Comparison of ENCODE assay signal across 24 cellular contexts in the genomic region with DNA sequence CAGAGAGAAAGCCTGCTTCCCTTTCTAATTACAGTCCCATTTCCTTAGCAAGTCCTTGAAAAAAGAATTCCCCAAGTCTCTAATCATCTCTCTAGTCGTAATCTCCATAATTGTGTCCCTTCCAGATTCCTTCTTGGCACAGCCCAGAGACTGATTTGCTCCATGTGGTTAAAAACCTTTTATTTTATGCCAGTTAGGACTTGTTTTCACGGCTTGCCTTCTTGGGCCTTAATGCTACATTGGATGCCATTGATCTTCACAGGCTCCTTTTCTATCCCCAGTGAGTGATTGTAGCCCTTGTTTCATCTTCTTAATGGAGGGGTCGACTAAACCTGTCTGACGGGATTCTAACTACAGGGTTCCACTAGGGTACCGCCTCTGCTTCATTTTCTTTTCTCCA.
"Had no signal": no experiment of that assay in that cellular context is flagged by ENCODE, and none has a peak within 500 bp of the region (broad histone marks: within the 10 kb centered on the region; RNA-seq: fewer than 3 reads in every experiment).

No MANE protein-coding gene starts in this region.

- H3K4me1 ChIP-seq: adrenal gland, ascending aorta, gastroesophageal sphincter, lower lobe of right lung, sigmoid colon, upper lobe of right lung had no signal

- H3K27me3 ChIP-seq: adrenal gland, ascending aorta, esophagus squamous epithelium, gastroesophageal sphincter, sigmoid colon, upper lobe of right lung had no signal

- H3K4me3 ChIP-seq: adrenal gland, ascending aorta, esophagus squamous epithelium, gastroesophageal sphincter, lower lobe of right lung, sigmoid colon, smooth muscle cell, thoracic aorta, upper lobe of right lung had no signal

- H3K27ac ChIP-seq: adrenal gland, ascending aorta, gastroesophageal sphincter, lower lobe of right lung, sigmoid colon, thoracic aorta, upper lobe of right lung, WERI-Rb-1 had no signal

- H3K36me3 ChIP-seq: adrenal gland, ascending aorta, esophagus squamous epithelium, gastroesophageal sphincter, lower lobe of right lung, sigmoid colon, thoracic aorta, upper lobe of right lung, WERI-Rb-1 had no signal

- H3K9me3 ChIP-seq: adrenal gland, ascending aorta, esophagus squamous epithelium, gastroesophageal sphincter, lower lobe of right lung, sigmoid colon, thoracic aorta, upper lobe of right lung had no signal

- DNase-seq: activated CD4-positive, alpha-beta T cell treated with anti-CD3 and anti-CD28 coated beads for 1 hour; activated CD4-positive, alpha-beta T cell treated with anti-CD3 and anti-CD28 coated beads, Interleukin-2, amount 50 U/mL, for 1 hour; activated naive CD4-positive, alpha-beta T cell; activated T-cell treated with anti-CD3 and anti-CD28 coated beads, Interleukin-2, amount 50 U/mL, for 1 hour; adrenal gland; dorsolateral prefrontal cortex; effector memory CD8-positive, alpha-beta T cell; esophagus squamous epithelium; head of caudate nucleus; hypothalamus; lower lobe of right lung; naive thymus-derived CD4-positive, alpha-beta T cell; posterior cingulate gyrus; sigmoid colon; stimulated activated CD4-positive, alpha-beta T cell treated with anti-CD3 and anti-CD28 coated beads, Interleukin-2, amount 100 ng/mL, for 48 hours; stimulated activated CD8-positive, alpha-beta memory T cell treated with anti-CD3 and anti-CD28 coated beads, Interleukin-4, amount 100 ng/mL, for 48 hours; stimulated activated naive B cell treated with anti-CD40 and anti-IgM and Interleukin-4, amounts not matched to agents 10 μg/mL and 1 μg/mL and 100 μg/mL, for 72 hours; T-cell; upper lobe of right lung; WERI-Rb-1 had no signal
